Comparison of ENCODE assay signal across 8 cellular contexts in genomic region chr12:79373896-79374499, GRCh38.
DNase-seq lines count a peak whose midpoint lies in the region; ATAC-seq and TF ChIP-seq lines count a peak whose summit lies in the region.

No MANE protein-coding gene starts in this region.

- CTCF ChIA-PET in activated CD4-positive, alpha-beta T cell treated with anti-CD3 and anti-CD28 coated beads, Interleukin-2, amount 10 ng/mL, durations not matched to agents 7 days and 5 days (lab: Charles Lee): interaction anchor here (0.9 kb wide), 1 partner anchor 24 kb away, joined by 3 read pairs; no protein-coding TSS in a partner anchor

- no peaks in the 10 kb centered on the region for H3K79me2 ChIP-seq in parathyroid adenoma

- no peaks in the 10 kb centered on the region for H3K36me3 Mint-ChIP-seq in T-helper 17 cell (ENCODE audit: low read depth)
- no peaks in the 10 kb centered on the region for H3K36me3 Mint-ChIP-seq in activated CD4-positive, alpha-beta T cell treated with anti-CD3 and anti-CD28 coated beads, Interleukin-2, amount 10 ng/mL, durations not matched to agents 7 days and 5 days (ENCODE audit: low read depth)

- no peaks in the 10 kb centered on the region for H3K27me3 ChIP-seq in colonic mucosa
- no peaks in the 10 kb centered on the region for H3K27me3 ChIP-seq in parathyroid adenoma (ENCODE audit: control insufficient read depth, insufficient read depth, low read length)

- intact Hi-C loops in colonic mucosa (cut with DNase I): no loop called here

- H3K4me1 Mint-ChIP-seq in T-helper 17 cell: no peaks in the 10 kb centered on the region
- H3K4me1 Mint-ChIP-seq in activated CD4-positive, alpha-beta T cell treated with anti-CD3 and anti-CD28 coated beads, Interleukin-2, amount 10 ng/mL, durations not matched to agents 7 days and 5 days: no peaks in the 10 kb centered on the region

- H3K4me3 Mint-ChIP-seq in T-helper 17 cell: no peak overlapping the region
- no peak overlapping the region for H3K4me3 Mint-ChIP-seq in activated CD4-positive, alpha-beta T cell treated with anti-CD3 and anti-CD28 coated beads, Interleukin-2, amount 10 ng/mL, durations not matched to agents 7 days and 5 days

- no peaks in the 10 kb centered on the region for H3K27me3 Mint-ChIP-seq in T-helper 17 cell
- no peaks in the 10 kb centered on the region for H3K27me3 Mint-ChIP-seq in activated CD4-positive, alpha-beta T cell treated with anti-CD3 and anti-CD28 coated beads, Interleukin-2, amount 10 ng/mL, durations not matched to agents 7 days and 5 days

- POLR2A ChIA-PET in activated CD4-positive, alpha-beta T cell treated with anti-CD3 and anti-CD28 coated beads, Interleukin-2, amount 10 ng/mL, durations not matched to agents 7 days and 5 days (lab: Charles Lee): no interaction called here

- H3K4me1 ChIP-seq in colonic mucosa (no peaks in the 10 kb centered on the region), parathyroid adenoma (no peaks in the 10 kb centered on the region)

- no peak overlapping the region for H3K4me3 ChIP-seq in colonic mucosa
- no peak overlapping the region for H3K4me3 ChIP-seq in parathyroid adenoma (ENCODE audit: low read depth, low read length)

- H3K36me3 ChIP-seq in colonic mucosa: no peaks in the 10 kb centered on the region
- no peaks in the 10 kb centered on the region for H3K36me3 ChIP-seq in parathyroid adenoma (ENCODE audit: control insufficient read depth, insufficient read depth, low read length)

- H3K9ac ChIP-seq in colonic mucosa (ENCODE audit: low read depth in 2 of 2, low read length in 2 of 2) (no peak overlapping the region), parathyroid adenoma (no peak overlapping the region)

- TF ChIP-seq CTCF in colonic mucosa (IDR thresholded peaks at IDR 0.05) (peak; percentile 44), parathyroid adenoma (IDR thresholded peaks at IDR 0.05) (peak; percentile 43)

- DNase-seq in CD1c-positive myeloid dendritic cell (ENCODE audit: extremely low spot score): peak; percentile 20
- DNase-seq in NCI-H460 (ENCODE audit: extremely low read depth, low read depth): peak; percentile 35
- peak; percentile 31 for DNase-seq in colonic mucosa
- DNase-seq in T-helper 17 cell: no peak
- DNase-seq in activated CD4-positive, alpha-beta T cell treated with anti-CD3 and anti-CD28 coated beads, Interleukin-2, amount 10 ng/mL, durations not matched to agents 7 days and 5 days: no peak

- H3K27ac ChIP-seq in colonic mucosa: no peak overlapping the region
- no peak overlapping the region for H3K27ac ChIP-seq in parathyroid adenoma

- no peaks in the 10 kb centered on the region for H3K9me3 Mint-ChIP-seq in activated CD4-positive, alpha-beta T cell treated with anti-CD3 and anti-CD28 coated beads, Interleukin-2, amount 10 ng/mL, durations not matched to agents 7 days and 5 days

- H3K9me3 ChIP-seq in colonic mucosa (no peaks in the 10 kb centered on the region), parathyroid adenoma (ENCODE audit: control insufficient read depth, low read length) (no peaks in the 10 kb centered on the region), T-helper 17 cell (ENCODE audit: control insufficient read depth, low read length, poor library complexity, severe bottlenecking) (no peaks in the 10 kb centered on the region)

- no peak overlapping the region for H3K4me2 ChIP-seq in parathyroid adenoma (ENCODE audit: low read length)

- no peak overlapping the region for H2AFZ ChIP-seq in parathyroid adenoma

- no peak overlapping the region for H3K27ac Mint-ChIP-seq in T-helper 17 cell
- H3K27ac Mint-ChIP-seq in activated CD4-positive, alpha-beta T cell treated with anti-CD3 and anti-CD28 coated beads, Interleukin-2, amount 10 ng/mL, durations not matched to agents 7 days and 5 days: no peak overlapping the region

- ATAC-seq in GM18502 (IDR thresholded peaks at IDR 0.05; ENCODE audit: poor library complexity, unreplicated experiment): peak; percentile 89
- peak; percentile 90 for ATAC-seq in HG02885 (IDR thresholded peaks at IDR 0.05; ENCODE audit: poor library complexity, unreplicated experiment)
- no peak for ATAC-seq in T-helper 17 cell

Comparison
In these comparisons a context has a peak if more than half of its experiments do, and no peak if none do; other contexts are left out.
1. DNase-seq: peak in CD1c-positive myeloid dendritic cell (single experiment), NCI-H460 (single experiment) and colonic mucosa (single experiment); none in T-helper 17 cell (0 of 3) and activated CD4-positive, alpha-beta T cell treated with anti-CD3 and anti-CD28 coated beads, Interleukin-2, amount 10 ng/mL, durations not matched to agents 7 days and 5 days (single experiment).